In the genomic region with DNA sequence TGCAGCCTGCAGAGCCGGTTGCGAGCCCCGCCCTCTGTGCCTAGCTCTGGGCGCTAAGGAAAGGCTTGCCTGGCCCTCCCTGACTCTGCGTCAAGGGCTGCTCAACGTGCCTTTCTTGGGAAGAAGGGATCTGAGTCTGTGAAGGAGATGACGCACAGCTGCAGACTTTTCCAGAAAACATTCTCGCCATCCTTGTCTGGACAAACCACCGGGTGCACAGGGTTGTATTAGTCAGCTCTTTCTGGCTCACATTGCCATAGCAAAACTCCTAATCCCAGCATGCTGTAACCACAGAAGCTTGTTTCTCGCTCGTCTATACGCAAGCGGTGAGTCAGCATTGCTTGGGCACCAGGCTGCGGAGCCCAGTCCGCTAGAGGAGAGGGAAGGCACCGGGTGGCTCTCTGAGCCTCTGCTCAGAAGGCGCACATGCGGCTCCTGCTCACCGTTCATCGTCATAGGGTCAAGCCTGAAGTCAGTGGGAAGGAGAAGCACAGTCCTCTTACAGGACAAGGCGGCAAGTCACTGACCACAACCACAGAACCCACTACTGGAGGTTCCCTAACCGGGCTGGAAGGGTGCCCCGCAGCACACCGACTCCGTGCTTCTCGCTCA, we compare ENCODE assay signal across 10 cellular contexts. TPM values are rescaled to one million over a fixed set of nuclear protein-coding genes. Genes with fewer than 3 reads are reported as not detected.
DNase-seq lines count a peak whose midpoint lies in the region; ATAC-seq, FAIRE-seq and TF ChIP-seq lines count a peak whose summit lies in the region.
"Had no signal": no experiment of that assay in that cellular context is flagged by ENCODE, and none has a peak within 500 bp of the region (broad histone marks: within the 10 kb centered on the region; RNA-seq: fewer than 3 reads in every experiment).

No MANE protein-coding gene starts in this region.

- H3K27me3 ChIP-seq in PC-9 (ENCODE audit: insufficient read depth, low read depth), result peaks cover 77% of the 10 kb centered on the region
- H3K27me3 ChIP-seq in H1 (replicated peaks in 1 of 4; ENCODE audit: control insufficient read depth in 3 of 4, extremely low read depth in 1 of 4, insufficient read depth in 3 of 4, low read length in 3 of 4), result peaks cover 0 to 2% (median under 1%) of the 10 kb centered on the region in 4 experiments; a peak in 1 of 7 replicates
- no peaks in the 10 kb centered on the region for H3K27me3 ChIP-seq in trophoblast cell (ENCODE audit: insufficient read depth, low read length)
- no peaks in the 10 kb centered on the region; the same call in 1 of the 2 replicates for H3K27me3 ChIP-seq in BE2C

- TF ChIP-seq RAD21 in H1 (IDR thresholded peaks at IDR 0.05 in 1 of 2, conservative IDR thresholded peaks at IDR 0.05 in 1 of 2; ENCODE audit: low read depth in 2 of 2, low read length in 2 of 2), result no peak

- BruUV-seq in PC-9 (replicated peaks; lab: Mats Ljungman, UMichigan), result no TSS peak

- H3K9me3 ChIP-seq in PC-9 (ENCODE audit: insufficient read depth, low read depth) (no peaks in the 10 kb centered on the region), H1 (ENCODE audit: insufficient read depth in 2 of 2, low read depth in 1 of 2, low read length in 1 of 2) (no peaks in the 10 kb centered on the region), trophoblast cell (ENCODE audit: insufficient read depth, low read depth, low read length) (peaks cover 9% of the 10 kb centered on the region), BE2C (no peaks in the 10 kb centered on the region)

- no peak overlapping the region for H2BK5ac ChIP-seq in H1 (ENCODE audit: low read depth, low read length)
- no peak overlapping the region for H2BK5ac ChIP-seq in trophoblast cell (ENCODE audit: low read depth, low read length, poor library complexity)

- H3K79me1 ChIP-seq in H1 (ENCODE audit: low read depth, low read length) (peaks cover 7% of the 10 kb centered on the region), trophoblast cell (ENCODE audit: low read length) (no peaks in the 10 kb centered on the region)

- H3K36me3 Mint-ChIP-seq in T-helper 2 cell treated with Interferon-gamma antibody and Interleukin-4, amounts not matched to agents 5 μg/mL and 100 μg/mL, for 36 hours (ENCODE audit: low read depth), result no peaks in the 10 kb centered on the region

- H4K20me1 ChIP-seq in PC-9 (ENCODE audit: insufficient read depth) (no peaks in the 10 kb centered on the region), H1 (replicated peaks in 1 of 2; ENCODE audit: control insufficient read depth in 1 of 2, insufficient read depth in 2 of 2, low read length in 2 of 2) (peaks cover 0 to 10% of the 10 kb centered on the region in 2 experiments)

- H2BK20ac ChIP-seq in H1 (ENCODE audit: low read length), result no peak overlapping the region

- H2BK120ac ChIP-seq in H1 (replicated peaks; ENCODE audit: low read depth, low read length), result no peak overlapping the region
- H2BK120ac ChIP-seq in trophoblast cell (ENCODE audit: insufficient read depth, low read length, poor library complexity), result no peak overlapping the region

- H3K23ac ChIP-seq in H1 (ENCODE audit: insufficient read length), result no peak overlapping the region
- no peak overlapping the region for H3K23ac ChIP-seq in trophoblast cell (ENCODE audit: low read length)

- DNase-seq in T-helper 2 cell treated with Interferon-gamma antibody and Interleukin-4, amounts not matched to agents 5 μg/mL and 100 μg/mL, for 36 hours (ENCODE audit: low spot score), result peak; percentile 26
- DNase-seq in T-helper 2 cell, result no peak
- peak; percentile 34 to 76 for DNase-seq in PC-9
- DNase-seq in H1 (ENCODE audit: low read depth in 1 of 2, low spot score in 2 of 2), result no peak
- DNase-seq in trophoblast cell, result peak; percentile 64 to 74
- DNase-seq in BE2C, result no peak
- no peak for DNase-seq in D341Med (ENCODE audit: low spot score)

- no peaks in the 10 kb centered on the region for H3K36me3 ChIP-seq in PC-9 (ENCODE audit: low read depth)
- no peaks in the 10 kb centered on the region for H3K36me3 ChIP-seq in H1 (ENCODE audit: control insufficient read depth in 2 of 4, insufficient read depth in 4 of 4, low read length in 3 of 4)
- no peaks in the 10 kb centered on the region for H3K36me3 ChIP-seq in trophoblast cell (ENCODE audit: control insufficient read depth in 1 of 2, insufficient read depth in 2 of 2, low read length in 2 of 2)
- no peaks in the 10 kb centered on the region for H3K36me3 ChIP-seq in BE2C

- H4K5ac ChIP-seq in H1 (ENCODE audit: insufficient read length, low read depth, low read length), result no peak overlapping the region

- TF ChIP-seq POLR2A in H1 (IDR thresholded peaks at IDR 0.05; ENCODE audit: control extremely low read depth in 1 of 2, low read depth in 2 of 2, low read length in 2 of 2), result no peak

- TF ChIP-seq CTCF in PC-9 (conservative IDR thresholded peaks at IDR 0.05), result no peak
- TF ChIP-seq CTCF in H1 (IDR thresholded peaks at IDR 0.05; ENCODE audit: control extremely low read depth in 1 of 3, insufficient read depth in 1 of 3, low read depth in 1 of 3, low read length in 3 of 3), result no peak
- TF ChIP-seq CTCF in BE2C (IDR thresholded peaks at IDR 0.05; ENCODE audit: low read depth, low read length), result no peak

- H3K4me3 ChIP-seq in PC-9, result no peak overlapping the region
- no peak overlapping the region for H3K4me3 ChIP-seq in H1 (ENCODE audit: extremely low read depth in 1 of 4, insufficient read depth in 2 of 4, low read depth in 3 of 4, low read length in 4 of 4)
- no peak overlapping the region for H3K4me3 ChIP-seq in trophoblast cell (ENCODE audit: low read depth, low read length)
- H3K4me3 ChIP-seq in BE2C (ENCODE audit: low read depth, low read length), result no peak overlapping the region

- CTCF ChIA-PET in PC-9 (lab: Charles Lee) (no interaction called here), H1 (lab: Charles Lee; ENCODE audit: partially characterized antibody) (interaction anchor here (0.8 to 1.5 kb wide), 7 partner anchors 25 to 167 kb away, joined by 3 to 5 read pairs (median 4); no protein-coding TSS in a partner anchor)

- no peaks in the 10 kb centered on the region for H3K9me3 Mint-ChIP-seq in T-helper 2 cell treated with Interferon-gamma antibody and Interleukin-4, amounts not matched to agents 5 μg/mL and 100 μg/mL, for 36 hours

- TF ChIP-seq EP300 in H1 (IDR thresholded peaks at IDR 0.05; ENCODE audit: borderline replicate concordance in 1 of 2, low read depth in 2 of 2, low read length in 2 of 2), result no peak

- H2BK12ac ChIP-seq in H1 (ENCODE audit: low read depth, low read length), result peak overlapping the region; percentile 91; the same call in 1 of the 2 replicates
- no peak overlapping the region for H2BK12ac ChIP-seq in trophoblast cell (ENCODE audit: low read length)

- ATAC-seq in HG03457 (IDR thresholded peaks at IDR 0.05; ENCODE audit: unreplicated experiment), result no peak

- H4K8ac ChIP-seq in H1 (ENCODE audit: extremely low read depth, insufficient read depth, low read length) (peak overlapping the region; percentile 25; the same call in 1 of the 2 replicates), trophoblast cell (ENCODE audit: low read depth, low read length) (no peak overlapping the region)

- no peaks in the 10 kb centered on the region for H3K9me2 ChIP-seq in PC-9 (ENCODE audit: insufficient read depth)

- H2AFZ ChIP-seq in PC-9, result no peak overlapping the region; the same call in 1 of the 2 replicates
- 0 out of 2 replicates have a peak overlapping the region, but pooled peaks have one; percentile 58 for H2AFZ ChIP-seq in H1 (ENCODE audit: low read length)
- no peak overlapping the region for H2AFZ ChIP-seq in trophoblast cell (ENCODE audit: insufficient read depth, low read length, poor library complexity)
- H2AFZ ChIP-seq: parathyroid adenoma had no signal

- WGBS in H1 (ENCODE audit: extremely low coverage in 1 of 2, insufficient coverage in 1 of 2, insufficient read length in 1 of 2, insufficient replicate concordance in 2 of 2, low coverage in 1 of 2, low lambda C conversion rate in 2 of 2, missing lambda C conversion rate in 1 of 2), 2 experiments, result 87% methylated on average over 25 of the region's 26 CpGs; no CpG with 5 or more reads in 1 of the 2 experiments
- no CpG with 5 or more reads among the region's 26 CpGs for WGBS in trophoblast cell (ENCODE audit: extremely low coverage, insufficient coverage, insufficient read length)

- H3K56ac ChIP-seq in H1 (replicated peaks; ENCODE audit: insufficient read length, low read depth, low read length), result no peak overlapping the region

- H3K18ac ChIP-seq in H1 (ENCODE audit: extremely low read depth, low read length), result no peak overlapping the region
- H3K18ac ChIP-seq in trophoblast cell (ENCODE audit: low read length), result no peak overlapping the region

- no peak overlapping the region for H3K14ac ChIP-seq in H1 (ENCODE audit: insufficient read length)
- H3K14ac ChIP-seq in trophoblast cell (ENCODE audit: low read length), result no peak overlapping the region

- no peaks in the 10 kb centered on the region for H3F3A ChIP-seq in PC-9 (ENCODE audit: insufficient read depth, low read depth)

- POLR2A ChIA-PET in PC-9 (lab: Charles Lee; ENCODE audit: unreplicated experiment) (no interaction called here), H1 (lab: Charles Lee; ENCODE audit: partially characterized antibody) (no interaction called here)

- no peak overlapping the region for H4K12ac ChIP-seq in trophoblast cell (ENCODE audit: low read depth, low read length)

- H3K4me1 ChIP-seq in PC-9 (replicated peaks; ENCODE audit: insufficient read depth), result no peaks in the 10 kb centered on the region
- H3K4me1 ChIP-seq in H1 (replicated peaks in 1 of 4; ENCODE audit: control insufficient read depth in 3 of 4, insufficient read depth in 4 of 4, low read length in 3 of 4), result peaks cover 0 to 3% (median 2%) of the 10 kb centered on the region in 4 experiments; a peak in 3 of 7 replicates
- peaks cover 0 to 3% of the 10 kb centered on the region in 2 experiments for H3K4me1 ChIP-seq in trophoblast cell (ENCODE audit: control insufficient read depth in 1 of 2, insufficient read depth in 2 of 2, low read length in 2 of 2)
- no peaks in the 10 kb centered on the region for H3K4me1 ChIP-seq in BE2C
- H3K4me1 ChIP-seq: parathyroid adenoma had no signal

- H4K91ac ChIP-seq in H1 (replicated peaks; ENCODE audit: insufficient read length, low read length), result no peak overlapping the region
- H4K91ac ChIP-seq in trophoblast cell (ENCODE audit: low read depth, low read length), result no peak overlapping the region

- H3K4ac ChIP-seq in H1 (replicated peaks; ENCODE audit: insufficient read length, low read depth, low read length) (no peak overlapping the region), trophoblast cell (ENCODE audit: low read depth, low read length) (no peak overlapping the region)

- H3K4me2 ChIP-seq in PC-9, result no peak overlapping the region
- no peak overlapping the region for H3K4me2 ChIP-seq in H1 (ENCODE audit: insufficient read depth in 1 of 2, low read depth in 2 of 2, low read length in 2 of 2)
- H3K4me2 ChIP-seq in trophoblast cell (ENCODE audit: low read length), result no peak overlapping the region

- H3K79me2 ChIP-seq in PC-9 (ENCODE audit: low read depth) (no peaks in the 10 kb centered on the region), H1 (ENCODE audit: control insufficient read depth in 1 of 2, insufficient read depth in 2 of 2, low read length in 2 of 2) (no peaks in the 10 kb centered on the region; a peak in 1 of 4 replicates), trophoblast cell (ENCODE audit: control insufficient read depth, insufficient read depth, low read length, poor library complexity) (no peaks in the 10 kb centered on the region)
- H3K79me2 ChIP-seq: parathyroid adenoma had no signal

- no peak for FAIRE-seq in H1 (lab: Jason Lieb, UNC)
- FAIRE-seq: TTC549 had no signal

- H2BK15ac ChIP-seq in H1 (ENCODE audit: low read length), result no peak overlapping the region; the same call in 1 of the 2 replicates

- H3K4me3 Mint-ChIP-seq in T-helper 2 cell treated with Interferon-gamma antibody and Interleukin-4, amounts not matched to agents 5 μg/mL and 100 μg/mL, for 36 hours, result no peak overlapping the region

- peaks cover 31% of the 10 kb centered on the region for H3K27me3 Mint-ChIP-seq in T-helper 2 cell treated with Interferon-gamma antibody and Interleukin-4, amounts not matched to agents 5 μg/mL and 100 μg/mL, for 36 hours (ENCODE audit: low read depth)

- H3K4me1 Mint-ChIP-seq in T-helper 2 cell treated with Interferon-gamma antibody and Interleukin-4, amounts not matched to agents 5 μg/mL and 100 μg/mL, for 36 hours (ENCODE audit: low read depth), result peaks cover 9% of the 10 kb centered on the region

- H3K27ac Mint-ChIP-seq in T-helper 2 cell treated with Interferon-gamma antibody and Interleukin-4, amounts not matched to agents 5 μg/mL and 100 μg/mL, for 36 hours, result no peak overlapping the region

- H2AK5ac ChIP-seq in H1 (ENCODE audit: low read depth, low read length) (no peak overlapping the region), trophoblast cell (ENCODE audit: low read length) (no peak overlapping the region)

- peaks cover 10% of the 10 kb centered on the region for H3K23me2 ChIP-seq in H1 (ENCODE audit: low read depth, low read length)

- intact Hi-C loops in PC-9 (cut with micrococcal nuclease; ENCODE audit: unreplicated experiment), result no loop called here

- no peak overlapping the region for H3K27ac ChIP-seq in PC-9
- H3K27ac ChIP-seq in H1 (ENCODE audit: low read depth, low read length), result no peak overlapping the region
- H3K27ac ChIP-seq in trophoblast cell (ENCODE audit: low read depth, low read length), result no peak overlapping the region
- H3K27ac ChIP-seq: parathyroid adenoma had no signal

- H3K9ac ChIP-seq in H1 (replicated peaks in 1 of 4; ENCODE audit: extremely low read depth in 1 of 4, low read depth in 3 of 4, low read length in 3 of 4), result no peak overlapping the region; a peak in 1 of 7 replicates
- H3K9ac ChIP-seq in trophoblast cell (ENCODE audit: low read length), result no peak overlapping the region
- H3K9ac ChIP-seq: parathyroid adenoma had no signal

RNA-seq across cellular contexts. Expression of gene CD300H, which starts 2.2 kb away (rescaled TPM):
- not detected in 2 replicates for total RNA-seq in PC-9 (2021)
- not detected in 2 replicates for total RNA-seq in H1 (2021; fragmentation: NEBNext Ultra II Directional; extraction: Animal tissue kit (Norgen Biotek cat#: 25700))
- polyA plus RNA-seq in H1 (2011; rRNA removed), result not detected in 2 replicates
- not detected for polyA plus RNA-seq in H1 (2011; cell fraction: cytosol; rRNA removed)
- not detected for polyA plus RNA-seq in H1 (2011; cell fraction: nucleus; rRNA removed)
- not detected in 4 replicates for polyA plus RNA-seq in H1 (2012, experiment 1 of 2)
- polyA plus RNA-seq in H1 (2012, experiment 2 of 2), result not detected
- not detected for polyA plus RNA-seq in H1 (2013, experiment 1 of 2)
- not detected for polyA plus RNA-seq in H1 (2013, experiment 2 of 2)
- polyA minus RNA-seq in H1 (2011; rRNA and poly(A)+ RNA removed), result not detected in 2 replicates
- polyA minus RNA-seq in H1 (2011; cell fraction: cytosol; rRNA and poly(A)+ RNA removed), result not detected
- polyA minus RNA-seq in H1 (2011; cell fraction: nucleus; rRNA and poly(A)+ RNA removed), result not detected
- polyA plus RNA-seq in trophoblast cell (2013), result not detected in 2 replicates
- not detected for polyA plus RNA-seq in BE2C (2012; ENCODE audit: insufficient read depth, insufficient read length, low read depth)

RNA-seq across cellular contexts. Expression of gene CD300LD, which starts 22.6 kb away (rescaled TPM):
- not detected in 2 replicates for total RNA-seq in PC-9 (2021)
- not detected in 2 replicates for total RNA-seq in H1 (2021; fragmentation: NEBNext Ultra II Directional; extraction: Animal tissue kit (Norgen Biotek cat#: 25700))
- not detected in 2 replicates for polyA plus RNA-seq in H1 (2011; rRNA removed)
- polyA plus RNA-seq in H1 (2011; cell fraction: cytosol; rRNA removed), result not detected
- not detected for polyA plus RNA-seq in H1 (2011; cell fraction: nucleus; rRNA removed)
- not detected in 4 replicates for polyA plus RNA-seq in H1 (2012, experiment 1 of 2)
- not detected for polyA plus RNA-seq in H1 (2012, experiment 2 of 2)
- polyA plus RNA-seq in H1 (2013, experiment 1 of 2), result not detected
- not detected for polyA plus RNA-seq in H1 (2013, experiment 2 of 2)
- not detected in 2 replicates for polyA minus RNA-seq in H1 (2011; rRNA and poly(A)+ RNA removed)
- not detected for polyA minus RNA-seq in H1 (2011; cell fraction: cytosol; rRNA and poly(A)+ RNA removed)
- polyA minus RNA-seq in H1 (2011; cell fraction: nucleus; rRNA and poly(A)+ RNA removed), result not detected
- not detected in 2 replicates for polyA plus RNA-seq in trophoblast cell (2013)
- not detected for polyA plus RNA-seq in BE2C (2012; ENCODE audit: insufficient read depth, insufficient read length, low read depth)

RNA-seq across cellular contexts. Expression of gene CD300C, which starts 23.6 kb away (rescaled TPM):
- total RNA-seq in PC-9 (2021), result not detected in 2 replicates
- total RNA-seq in H1 (2021; fragmentation: NEBNext Ultra II Directional; extraction: Animal tissue kit (Norgen Biotek cat#: 25700)), result not detected in 2 replicates
- not detected in 2 replicates for polyA plus RNA-seq in H1 (2011; rRNA removed)
- not detected for polyA plus RNA-seq in H1 (2011; cell fraction: cytosol; rRNA removed)
- polyA plus RNA-seq in H1 (2011; cell fraction: nucleus; rRNA removed), result not detected
- polyA plus RNA-seq in H1 (2012, experiment 1 of 2), result not detected in 4 replicates
- polyA plus RNA-seq in H1 (2012, experiment 2 of 2), result not detected
- not detected for polyA plus RNA-seq in H1 (2013, experiment 1 of 2)
- polyA plus RNA-seq in H1 (2013, experiment 2 of 2), result not detected
- polyA minus RNA-seq in H1 (2011; rRNA and poly(A)+ RNA removed), result not detected in 2 replicates
- not detected for polyA minus RNA-seq in H1 (2011; cell fraction: cytosol; rRNA and poly(A)+ RNA removed)
- polyA minus RNA-seq in H1 (2011; cell fraction: nucleus; rRNA and poly(A)+ RNA removed), result not detected
- polyA plus RNA-seq in trophoblast cell (2013), result not detected in 2 replicates
- not detected for polyA plus RNA-seq in BE2C (2012; ENCODE audit: insufficient read depth, insufficient read length, low read depth)

RNA-seq across cellular contexts. Expression of gene CD300LB, which starts 38.2 kb away (rescaled TPM):
- total RNA-seq in PC-9 (2021), result not detected in 2 replicates
- total RNA-seq in H1 (2021; fragmentation: NEBNext Ultra II Directional; extraction: Animal tissue kit (Norgen Biotek cat#: 25700)), result not detected in 2 replicates
- not detected in 2 replicates for polyA plus RNA-seq in H1 (2011; rRNA removed)
- polyA plus RNA-seq in H1 (2011; cell fraction: cytosol; rRNA removed), result not detected
- not detected for polyA plus RNA-seq in H1 (2011; cell fraction: nucleus; rRNA removed)
- polyA plus RNA-seq in H1 (2012, experiment 1 of 2), result not detected in 4 replicates
- polyA plus RNA-seq in H1 (2012, experiment 2 of 2), result not detected
- polyA plus RNA-seq in H1 (2013, experiment 1 of 2), result not detected
- not detected for polyA plus RNA-seq in H1 (2013, experiment 2 of 2)
- polyA minus RNA-seq in H1 (2011; rRNA and poly(A)+ RNA removed), result not detected in 2 replicates
- not detected for polyA minus RNA-seq in H1 (2011; cell fraction: cytosol; rRNA and poly(A)+ RNA removed)
- not detected for polyA minus RNA-seq in H1 (2011; cell fraction: nucleus; rRNA and poly(A)+ RNA removed)
- polyA plus RNA-seq in trophoblast cell (2013), result not detected in 2 replicates
- not detected for polyA plus RNA-seq in BE2C (2012; ENCODE audit: insufficient read depth, insufficient read length, low read depth)

RNA-seq across cellular contexts. Expression of gene CD300E, which starts 54.0 kb away (rescaled TPM):
- not detected in 2 replicates for total RNA-seq in PC-9 (2021)
- total RNA-seq in H1 (2021; fragmentation: NEBNext Ultra II Directional; extraction: Animal tissue kit (Norgen Biotek cat#: 25700)), result not detected in 2 replicates
- polyA plus RNA-seq in H1 (2011; rRNA removed), result not detected in 2 replicates
- polyA plus RNA-seq in H1 (2011; cell fraction: cytosol; rRNA removed), result not detected
- polyA plus RNA-seq in H1 (2011; cell fraction: nucleus; rRNA removed), result not detected
- polyA plus RNA-seq in H1 (2012, experiment 1 of 2), result not detected in 4 replicates
- not detected for polyA plus RNA-seq in H1 (2012, experiment 2 of 2)
- polyA plus RNA-seq in H1 (2013, experiment 1 of 2), result not detected
- not detected for polyA plus RNA-seq in H1 (2013, experiment 2 of 2)
- polyA minus RNA-seq in H1 (2011; rRNA and poly(A)+ RNA removed), result not detected in 2 replicates
- not detected for polyA minus RNA-seq in H1 (2011; cell fraction: cytosol; rRNA and poly(A)+ RNA removed)
- polyA minus RNA-seq in H1 (2011; cell fraction: nucleus; rRNA and poly(A)+ RNA removed), result not detected
- 0.10 and 0.33 TPM in 2 replicates for polyA plus RNA-seq in trophoblast cell (2013)
- polyA plus RNA-seq in BE2C (2012; ENCODE audit: insufficient read depth, insufficient read length, low read depth), result not detected

Comparison
In these comparisons a context has a peak if more than half of its experiments do, and no peak if none do; other contexts are left out.
1. DNase-seq: peak in T-helper 2 cell treated with Interferon-gamma antibody and Interleukin-4, amounts not matched to agents 5 μg/mL and 100 μg/mL, for 36 hours (single experiment), PC-9 (2 of 2) and trophoblast cell (2 of 2); none in T-helper 2 cell (0 of 5), H1 (0 of 2), BE2C (single experiment) and D341Med (single experiment).